Comparison of ENCODE assay signal across 30 cellular contexts in genomic region chr6:110196874-110197273, GRCh38.
"Had no signal": no experiment of that assay in that cellular context is flagged by ENCODE, and none has a peak within 500 bp of the region (broad histone marks: within the 10 kb centered on the region; RNA-seq: fewer than 3 reads in every experiment).

No MANE protein-coding gene starts in this region.

- ATAC-seq: left colon; natural killer cell; sciatic nerve; stimulated activated naive B cell treated with anti-CD40 and anti-IgM and Interleukin-4, amounts not matched to agents 10 μg/mL and 1 μg/mL and 100 μg/mL, for 72 hours; stimulated activated naive CD8-positive, alpha-beta T cell treated with anti-CD3 and anti-CD28 coated beads, Interleukin-15, Interleukin-2, amounts not matched to agents 100 U/mL and 50 U/mL, for 24 hours had no signal

- H3K9me3 Mint-ChIP-seq: immature natural killer cell, naive B cell, natural killer cell, nephron progenitor cell, neural progenitor cell had no signal

- DNase-seq: hypothalamus; immature natural killer cell; kidney; left colon; left ventricle myocardium inferior; mesendoderm; naive B cell; natural killer cell; nephron progenitor cell; occipital lobe; stimulated activated CD4-positive, alpha-beta T cell treated with anti-CD3 and anti-CD28 coated beads, Interleukin-12 subunit alpha, Interleukin-12 subunit beta, amount 100 ng/mL, for 4 hours; stimulated activated CD4-positive, alpha-beta T cell treated with anti-CD3 and anti-CD28 coated beads, Interleukin-15, amount 100 ng/mL, for 24 hours; stimulated activated CD4-positive, alpha-beta T cell treated with anti-CD3 and anti-CD28 coated beads, Interleukin-2, amount 100 ng/mL, for 24 hours; stimulated activated CD4-positive, alpha-beta T cell treated with anti-CD3 and anti-CD28 coated beads, Interleukin-4, amount 100 ng/mL, for 1 hour; stimulated activated naive B cell treated with anti-CD40 and anti-IgM and Interleukin-4, amounts not matched to agents 10 μg/mL and 1 μg/mL and 100 μg/mL, for 72 hours; stimulated activated naive CD8-positive, alpha-beta T cell treated with anti-CD3 and anti-CD28 coated beads, Interleukin-15, Interleukin-2, amounts not matched to agents 100 U/mL and 50 U/mL, for 24 hours; stomach; testis; thyroid gland; transverse colon; upper lobe of left lung had no signal

- H3K27me3 ChIP-seq: neural progenitor cell, neutrophil, right atrium auricular region, stomach, testis, thyroid gland, transverse colon, upper lobe of left lung, vagina had no signal

- H3K36me3 Mint-ChIP-seq: natural killer cell had no signal

- H3K4me2 ChIP-seq: neural progenitor cell had no signal

- H3K36me3 ChIP-seq: thyroid gland had no signal

- H3K4me3 ChIP-seq: left ventricle myocardium inferior, lung, neural progenitor cell, right atrium auricular region, skin epidermis, stomach, testis, thyroid gland, transverse colon, upper lobe of left lung, vagina had no signal

- H3K27ac ChIP-seq: left ventricle myocardium inferior, neural progenitor cell, neutrophil, right atrium auricular region, skin epidermis, stomach, testis, thyroid gland, transverse colon, upper lobe of left lung, vagina had no signal

- H2AFZ ChIP-seq: neural progenitor cell had no signal

- H3K27ac Mint-ChIP-seq: immature natural killer cell; mesothelial cell of epicardium; natural killer cell; nephron progenitor cell; neural progenitor cell; progenitor cell of endocrine pancreas; stimulated activated naive B cell treated with anti-CD40 and anti-IgM and Interleukin-4, amounts not matched to agents 10 μg/mL and 1 μg/mL and 100 μg/mL, for 72 hours had no signal

- H3K4me1 ChIP-seq: neural progenitor cell, testis, thyroid gland, upper lobe of left lung had no signal

- H3K9me3 ChIP-seq: left ventricle myocardium inferior, neutrophil, right atrium auricular region, stomach, testis, thyroid gland, transverse colon, upper lobe of left lung, vagina had no signal

- H3K4me3 Mint-ChIP-seq: immature natural killer cell; mesothelial cell of epicardium; naive B cell; natural killer cell; nephron progenitor cell; neural progenitor cell; stimulated activated naive B cell treated with anti-CD40 and anti-IgM and Interleukin-4, amounts not matched to agents 10 μg/mL and 1 μg/mL and 100 μg/mL, for 72 hours had no signal

- H3K27me3 Mint-ChIP-seq: naive B cell; progenitor cell of endocrine pancreas; stimulated activated naive B cell treated with anti-CD40 and anti-IgM and Interleukin-4, amounts not matched to agents 10 μg/mL and 1 μg/mL and 100 μg/mL, for 72 hours had no signal

- H3K9ac ChIP-seq: neural progenitor cell had no signal
